In genomic region chr2:12031871-12032270, GRCh38 we compare ENCODE assay signal across 23 cellular contexts.
DNase-seq lines count a peak whose midpoint lies in the region; ATAC-seq lines count a peak whose summit lies in the region.
"Had no signal": no experiment of that assay in that cellular context is flagged by ENCODE, and none has a peak within 500 bp of the region (broad histone marks: within the 10 kb centered on the region; RNA-seq: fewer than 3 reads in every experiment).

No MANE protein-coding gene starts in this region.

- DNase-seq in COLO668 (lab: John Stamatoyannopoulos, UW; ENCODE audit: unreplicated experiment) (peak; percentile 60), NCI-H2029 treated with DMSO at 0.1 percent for 48 hours (lab: John Stamatoyannopoulos, UW) (peak; percentile 52), memory B cell (ENCODE audit: low spot score in 2 of 2) (peak in 1 of 2 donors; percentile 31), GM19238 (ENCODE audit: insufficient read length, low spot score) (no peak), anterior cingulate cortex (lab: John Stamatoyannopoulos, UW) (no peak)
- DNase-seq in stimulated activated CD4-positive, alpha-beta T cell treated with anti-CD3 and anti-CD28 coated beads, Interleukin-4, amount 100 ng/mL, for 24 hours = no peak
- no peak for DNase-seq in activated CD4-positive, alpha-beta T cell treated with anti-CD3 and anti-CD28 coated beads, Interleukin-2, amount 50 U/mL, for 1 hour
- DNase-seq: activated CD4-positive, alpha-beta T cell treated with anti-CD3 and anti-CD28 coated beads, Interleukin-2, amount 10 ng/mL, durations not matched to agents 24 days and 14 days; cerebellar nuclear complex; KBM-7; MV-4-11; natural killer cell; NCI-H187 treated with DMSO at 0.1 percent for 48 hours; NCI-H446 treated with DMSO at 0.1 percent for 48 hours; stimulated activated CD4-positive, alpha-beta T cell treated with anti-CD3 and anti-CD28 coated beads, Interleukin-15, amount 100 ng/mL, for 24 hours; upper lobe of right lung had no signal

- H3K4me1 Mint-ChIP-seq in memory B cell = peaks cover 52% of the 10 kb centered on the region
- H3K4me1 Mint-ChIP-seq: activated CD4-positive, alpha-beta T cell treated with anti-CD3 and anti-CD28 coated beads, Interleukin-2, amount 10 ng/mL, durations not matched to agents 24 days and 14 days; CD14-positive monocyte had no signal

- ATAC-seq in GM21723 (IDR thresholded peaks at IDR 0.05; ENCODE audit: unreplicated experiment) (peak; percentile 14), memory B cell (ENCODE audit: low read depth) (peak; percentile 56)
- ATAC-seq: activated naive CD4-positive, alpha-beta T cell treated with anti-CD3 and anti-CD28 coated beads, Interleukin-2, amount 50 U/mL, for 72 hours; activated T-helper 17 cell treated with anti-CD3 and anti-CD28 coated beads, Interleukin-2, amount 50 U/mL, for 72 hours; natural killer cell; sciatic nerve; upper lobe of right lung had no signal

- peaks cover 3% of the 10 kb centered on the region for H3K9me3 Mint-ChIP-seq in memory B cell
- H3K9me3 Mint-ChIP-seq: activated naive CD4-positive, alpha-beta T cell treated with anti-CD3 and anti-CD28 coated beads, Interleukin-2, amount 50 U/mL, for 72 hours; activated T-helper 17 cell treated with anti-CD3 and anti-CD28 coated beads, Interleukin-2, amount 50 U/mL, for 72 hours; mesothelial cell of epicardium; natural killer cell; T-helper 1 cell treated with Interleukin-12 subunit alpha and Interleukin-12 subunit beta and Interleukin-4 antibody, amounts not matched to agents 30 μg/mL and 1 μg/mL, for 36 hours had no signal

- peak overlapping the region; percentile 89 for H3K27ac Mint-ChIP-seq in memory B cell
- H3K27ac Mint-ChIP-seq: activated CD4-positive, alpha-beta T cell treated with anti-CD3 and anti-CD28 coated beads, Interleukin-2, amount 10 ng/mL, durations not matched to agents 24 days and 14 days; activated naive CD4-positive, alpha-beta T cell treated with anti-CD3 and anti-CD28 coated beads, Interleukin-2, amount 50 U/mL, for 72 hours; activated T-helper 17 cell treated with anti-CD3 and anti-CD28 coated beads, Interleukin-2, amount 50 U/mL, for 72 hours; CD14-positive monocyte; mesothelial cell of epicardium; natural killer cell; T-helper 1 cell treated with Interleukin-12 subunit alpha and Interleukin-12 subunit beta and Interleukin-4 antibody, amounts not matched to agents 30 μg/mL and 1 μg/mL, for 36 hours had no signal

- H3K4me3 Mint-ChIP-seq in memory B cell = peak overlapping the region; percentile 73
- H3K4me3 Mint-ChIP-seq: activated CD4-positive, alpha-beta T cell treated with anti-CD3 and anti-CD28 coated beads, Interleukin-2, amount 10 ng/mL, durations not matched to agents 24 days and 14 days; activated T-helper 17 cell treated with anti-CD3 and anti-CD28 coated beads, Interleukin-2, amount 50 U/mL, for 72 hours; CD14-positive monocyte; mesothelial cell of epicardium; natural killer cell; T-helper 1 cell treated with Interleukin-12 subunit alpha and Interleukin-12 subunit beta and Interleukin-4 antibody, amounts not matched to agents 30 μg/mL and 1 μg/mL, for 36 hours had no signal

- no peaks in the 10 kb centered on the region for H3K36me3 Mint-ChIP-seq in memory B cell
- H3K36me3 Mint-ChIP-seq: CD14-positive monocyte, mesothelial cell of epicardium, natural killer cell had no signal

- no peaks in the 10 kb centered on the region for H3K27me3 Mint-ChIP-seq in memory B cell
- H3K27me3 Mint-ChIP-seq: activated T-helper 17 cell treated with anti-CD3 and anti-CD28 coated beads, Interleukin-2, amount 50 U/mL, for 72 hours had no signal

Comparison
In these comparisons a context has a peak if more than half of its experiments do, and no peak if none do; other contexts are left out.
1. DNase-seq: peak in COLO668 (single experiment) and NCI-H2029 treated with DMSO at 0.1 percent for 48 hours (single experiment); none in stimulated activated CD4-positive, alpha-beta T cell treated with anti-CD3 and anti-CD28 coated beads, Interleukin-4, amount 100 ng/mL, for 24 hours (single experiment), GM19238 (single experiment), activated CD4-positive, alpha-beta T cell treated with anti-CD3 and anti-CD28 coated beads, Interleukin-2, amount 50 U/mL, for 1 hour (single experiment) and anterior cingulate cortex (0 of 58).